19 cellular contexts compared by ENCODE assay signal in genomic region chr5:149418910-149419531, GRCh38. TPM values are rescaled to one million over a fixed set of nuclear protein-coding genes. Genes with fewer than 3 reads are reported as not detected.
DNase-seq lines count a peak whose midpoint lies in the region; ATAC-seq and TF ChIP-seq lines count a peak whose summit lies in the region.
"Had no signal": no experiment of that assay in that cellular context is flagged by ENCODE, and none has a peak within 500 bp of the region (broad histone marks: within the 10 kb centered on the region; RNA-seq: fewer than 3 reads in every experiment).

No MANE protein-coding gene starts in this region.

- no peaks in the 10 kb centered on the region for H3K9me3 ChIP-seq in thoracic aorta

- DNase-seq in OCI-M1 (lab: John Stamatoyannopoulos, UW) (peak; percentile 19), coronary artery (ENCODE audit: low spot score) (no peak), thoracic aorta (ENCODE audit: low spot score) (no peak), hippocampal formation (lab: John Stamatoyannopoulos, UW) (no peak), lower leg skin (ENCODE audit: low spot score in 2 of 2) (no peak)
- no peak for DNase-seq in activated naive CD8-positive, alpha-beta T cell treated with anti-CD3 and anti-CD28 coated beads, Interleukin-2, amount 50 U/mL, for 24 hours
- DNase-seq: activated CD4-positive, alpha-beta T cell treated with anti-CD3 and anti-CD28 coated beads for 48 hours; HCEC 1CT; NCI-H1105; NK-92 treated with Interleukin-12 subunit alpha and Interleukin-12 subunit beta, amount 100 ng/mL, for 24 hours; stimulated activated CD4-positive, alpha-beta T cell treated with anti-CD3 and anti-CD28 coated beads, Interleukin-2, amount 100 ng/mL, for 48 hours had no signal

- H3K27ac Mint-ChIP-seq in nephron, result peak overlapping the region; percentile 94
- no peak overlapping the region for H3K27ac Mint-ChIP-seq in activated naive CD8-positive, alpha-beta T cell treated with anti-CD3 and anti-CD28 coated beads, Interleukin-2, amount 50 U/mL, for 24 hours
- H3K27ac Mint-ChIP-seq: activated naive CD8-positive, alpha-beta T cell; IgD-negative memory B cell had no signal

- H3K9me3 Mint-ChIP-seq in nephron, result no peaks in the 10 kb centered on the region
- no peaks in the 10 kb centered on the region for H3K9me3 Mint-ChIP-seq in activated naive CD8-positive, alpha-beta T cell treated with anti-CD3 and anti-CD28 coated beads, Interleukin-2, amount 50 U/mL, for 24 hours
- H3K9me3 Mint-ChIP-seq: IgD-negative memory B cell had no signal

- peaks cover 94% of the 10 kb centered on the region for H3K36me3 ChIP-seq in thoracic aorta

- ATAC-seq in thoracic aorta (ENCODE audit: insufficient number of reproducible peaks, low FRiP score, low read depth), result no peak
- ATAC-seq in activated naive CD8-positive, alpha-beta T cell treated with anti-CD3 and anti-CD28 coated beads, Interleukin-2, amount 50 U/mL, for 24 hours, result no peak
- ATAC-seq in HG03460 (IDR thresholded peaks at IDR 0.05; ENCODE audit: unreplicated experiment), result no peak

- WGBS in lower leg skin, 2 donors, result 74 to 78% methylated on average over 6 of the region's 6 CpGs

- no peaks in the 10 kb centered on the region for H3K27me3 Mint-ChIP-seq in nephron (ENCODE audit: low read depth)
- no peaks in the 10 kb centered on the region for H3K27me3 Mint-ChIP-seq in activated naive CD8-positive, alpha-beta T cell treated with anti-CD3 and anti-CD28 coated beads, Interleukin-2, amount 50 U/mL, for 24 hours
- H3K27me3 Mint-ChIP-seq: activated naive CD8-positive, alpha-beta T cell had no signal

- peak overlapping the region; percentile 85 for H3K4me3 ChIP-seq in coronary artery
- peak overlapping the region; percentile 83 for H3K4me3 ChIP-seq in thoracic aorta
- no peak overlapping the region for H3K4me3 ChIP-seq in lower leg skin (ENCODE audit: low read depth, poor library complexity, severe bottlenecking)

- H3K27me3 ChIP-seq in thoracic aorta (replicated peaks; ENCODE audit: insufficient read depth), result no peaks in the 10 kb centered on the region

- peak overlapping the region; percentile 94 to 95 for H3K27ac ChIP-seq in coronary artery
- peak overlapping the region; percentile 96 to 97 for H3K27ac ChIP-seq in thoracic aorta
- H3K27ac ChIP-seq: C4-2B had no signal

- TF ChIP-seq POLR2A in lower leg skin (IDR thresholded peaks at IDR 0.05), result no peak

- H3K4me1 ChIP-seq in thoracic aorta (ENCODE audit: control insufficient read depth in 1 of 2, low read depth in 2 of 2), result peaks cover 43 to 100% of the 10 kb centered on the region in 2 donors

- H3K36me3 Mint-ChIP-seq in nephron (ENCODE audit: low read depth), result peaks cover 28% of the 10 kb centered on the region
- H3K36me3 Mint-ChIP-seq in activated naive CD8-positive, alpha-beta T cell treated with anti-CD3 and anti-CD28 coated beads, Interleukin-2, amount 50 U/mL, for 24 hours (ENCODE audit: low read depth), result no peaks in the 10 kb centered on the region
- H3K36me3 Mint-ChIP-seq: activated naive CD8-positive, alpha-beta T cell had no signal

- H3K4me1 Mint-ChIP-seq in nephron, result peaks cover 86% of the 10 kb centered on the region
- H3K4me1 Mint-ChIP-seq in activated naive CD8-positive, alpha-beta T cell treated with anti-CD3 and anti-CD28 coated beads, Interleukin-2, amount 50 U/mL, for 24 hours, result peaks cover 4% of the 10 kb centered on the region

- TF ChIP-seq CTCF in coronary artery (IDR thresholded peaks at IDR 0.05), result no peak
- no peak for TF ChIP-seq CTCF in nephron (IDR thresholded peaks at IDR 0.05; ENCODE audit: unreplicated experiment in 3 of 3)
- no peak for TF ChIP-seq CTCF in thoracic aorta (IDR thresholded peaks at IDR 0.05)
- no peak for TF ChIP-seq CTCF in lower leg skin (IDR thresholded peaks at IDR 0.05)

- peak overlapping the region; percentile 24 to 52 (median 24) for H3K4me3 Mint-ChIP-seq in nephron
- no peak overlapping the region for H3K4me3 Mint-ChIP-seq in activated naive CD8-positive, alpha-beta T cell treated with anti-CD3 and anti-CD28 coated beads, Interleukin-2, amount 50 U/mL, for 24 hours
- H3K4me3 Mint-ChIP-seq: activated naive CD8-positive, alpha-beta T cell; IgD-negative memory B cell had no signal

- intact Hi-C loops in lower leg skin (cut with DNase I; ENCODE audit: low total_unique reads), result no loop called here

RNA-seq across cellular contexts. Expression of gene IL17B, which starts 39.9 kb away (rescaled TPM):
- total RNA-seq in thoracic aorta (1 to 10 TPM; 1.9 to 7.1 TPM), lower leg skin (not detected)
- total RNA-seq: cerebellum, endothelial cell of umbilical vein, renal cortical epithelial cell had no signal
